ENCODE assay signal across 28 cellular contexts in the genomic region with DNA sequence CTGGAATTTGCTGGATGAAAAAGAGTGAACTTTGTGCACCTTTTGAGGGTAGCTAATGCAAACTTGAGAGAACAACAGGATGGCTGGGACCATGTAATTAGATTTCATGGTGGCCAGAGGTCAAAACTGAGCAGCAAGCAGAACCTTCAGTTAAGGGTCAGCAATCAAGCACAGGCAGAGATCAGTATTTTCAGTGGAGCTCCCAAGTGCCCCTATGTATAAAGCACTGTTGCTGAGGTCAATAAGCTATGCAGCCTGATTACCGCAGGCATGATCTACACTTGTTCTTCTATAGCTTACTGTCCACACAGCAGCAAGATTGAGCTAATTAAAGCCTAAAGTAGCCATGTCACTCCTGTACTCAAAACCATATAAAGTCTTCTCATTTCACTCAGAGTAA.
"Had no signal": no experiment of that assay in that cellular context is flagged by ENCODE, and none has a peak within 500 bp of the region (broad histone marks: within the 10 kb centered on the region; RNA-seq: fewer than 3 reads in every experiment).

No MANE protein-coding gene starts in this region.

- H3K9me3 ChIP-seq: suprapubic skin had no signal

- H3K27me3 Mint-ChIP-seq: activated CD4-positive, alpha-beta T cell treated with anti-CD3 and anti-CD28 coated beads, Interleukin-2, amount 10 ng/mL, durations not matched to agents 24 days and 14 days; activated naive CD4-positive, alpha-beta T cell treated with anti-CD3 and anti-CD28 coated beads, Interleukin-2, amount 10 ng/mL, durations not matched to agents 7 days and 5 days; activated naive CD8-positive, alpha-beta T cell treated with anti-CD3 and anti-CD28 coated beads, Interleukin-2, amount 50 U/mL, for 24 hours; progenitor cell of endocrine pancreas had no signal

- H3K4me3 Mint-ChIP-seq: activated CD4-positive, alpha-beta T cell treated with anti-CD3 and anti-CD28 coated beads, Interleukin-2, amount 10 ng/mL, durations not matched to agents 24 days and 14 days; activated CD8-positive, alpha-beta T cell treated with anti-CD3 and anti-CD28 coated beads for 36 hours; activated naive CD4-positive, alpha-beta T cell treated with anti-CD3 and anti-CD28 coated beads, Interleukin-2, amount 10 ng/mL, durations not matched to agents 7 days and 5 days; activated naive CD8-positive, alpha-beta T cell treated with anti-CD3 and anti-CD28 coated beads, Interleukin-2, amount 50 U/mL, for 24 hours; mesothelial cell of epicardium; natural killer cell treated with Interleukin-12 subunit alpha and Interleukin-12 subunit beta and Interleukin-15 and Interleukin-18, amount 100 ng/mL, for 72 hours had no signal

- FAIRE-seq: colon, endometrium, kidney had no signal

- H3K36me3 Mint-ChIP-seq: activated naive CD4-positive, alpha-beta T cell treated with anti-CD3 and anti-CD28 coated beads, Interleukin-2, amount 10 ng/mL, durations not matched to agents 7 days and 5 days; mesothelial cell of epicardium; natural killer cell treated with Interleukin-12 subunit alpha and Interleukin-12 subunit beta and Interleukin-15 and Interleukin-18, amount 100 ng/mL, for 72 hours had no signal

- DNase-seq: activated CD4-positive, alpha-beta T cell treated with anti-CD3 and anti-CD28 coated beads, Interleukin-2, amount 10 ng/mL, durations not matched to agents 24 days and 14 days; activated CD4-positive, CD25-positive, alpha-beta regulatory T cell; activated CD8-positive, alpha-beta T cell treated with anti-CD3 and anti-CD28 coated beads for 36 hours; activated naive CD4-positive, alpha-beta T cell treated with anti-CD3 and anti-CD28 coated beads, Interleukin-2, amount 10 ng/mL, durations not matched to agents 7 days and 5 days; activated naive CD8-positive, alpha-beta T cell treated with anti-CD3 and anti-CD28 coated beads, Interleukin-2, amount 50 U/mL, for 24 hours; activated T-cell treated with anti-CD3 and anti-CD28 coated beads, Interleukin-2, amount 50 U/mL, for 1 hour; anterior cingulate cortex; brain microvascular endothelial cell; central memory CD4-positive, alpha-beta T cell; dorsolateral prefrontal cortex; erythroblast; foreskin melanocyte; glutamatergic neuron; kidney; stimulated activated CD4-positive, alpha-beta T cell treated with anti-CD3 and anti-CD28 coated beads, Interleukin-12 subunit alpha, Interleukin-12 subunit beta, amount 100 ng/mL, for 4 hours; stimulated activated CD4-positive, alpha-beta T cell treated with anti-CD3 and anti-CD28 coated beads, Interleukin-1b, Interleukin-23, amount 100 ng/mL, for 48 hours; stimulated activated naive CD8-positive, alpha-beta T cell treated with anti-CD3 and anti-CD28 coated beads, Interleukin-15, Interleukin-2, amounts not matched to agents 100 U/mL and 50 U/mL, for 24 hours; T-helper 1 cell; T1000; trophoblast cell had no signal

- H3K36me3 ChIP-seq: brain microvascular endothelial cell, suprapubic skin had no signal

- H3K9me3 Mint-ChIP-seq: activated CD4-positive, alpha-beta T cell treated with anti-CD3 and anti-CD28 coated beads, Interleukin-2, amount 10 ng/mL, durations not matched to agents 24 days and 14 days; activated CD8-positive, alpha-beta T cell treated with anti-CD3 and anti-CD28 coated beads for 36 hours; activated naive CD4-positive, alpha-beta T cell treated with anti-CD3 and anti-CD28 coated beads, Interleukin-2, amount 10 ng/mL, durations not matched to agents 7 days and 5 days; activated naive CD8-positive, alpha-beta T cell treated with anti-CD3 and anti-CD28 coated beads, Interleukin-2, amount 50 U/mL, for 24 hours; mesothelial cell of epicardium; natural killer cell treated with Interleukin-12 subunit alpha and Interleukin-12 subunit beta and Interleukin-15 and Interleukin-18, amount 100 ng/mL, for 72 hours had no signal

- H3K27ac Mint-ChIP-seq: activated CD4-positive, alpha-beta T cell treated with anti-CD3 and anti-CD28 coated beads, Interleukin-2, amount 10 ng/mL, durations not matched to agents 24 days and 14 days; activated CD8-positive, alpha-beta T cell treated with anti-CD3 and anti-CD28 coated beads for 36 hours; activated naive CD4-positive, alpha-beta T cell treated with anti-CD3 and anti-CD28 coated beads, Interleukin-2, amount 10 ng/mL, durations not matched to agents 7 days and 5 days; activated naive CD8-positive, alpha-beta T cell treated with anti-CD3 and anti-CD28 coated beads, Interleukin-2, amount 50 U/mL, for 24 hours; mesothelial cell of epicardium; natural killer cell treated with Interleukin-12 subunit alpha and Interleukin-12 subunit beta and Interleukin-15 and Interleukin-18, amount 100 ng/mL, for 72 hours; progenitor cell of endocrine pancreas had no signal

- H3K27me3 ChIP-seq: brain microvascular endothelial cell, dorsolateral prefrontal cortex, suprapubic skin had no signal

- H3K4me3 ChIP-seq: dorsolateral prefrontal cortex, lung, suprapubic skin had no signal

- H3K27ac ChIP-seq: brain microvascular endothelial cell, dorsolateral prefrontal cortex, suprapubic skin had no signal

- ATAC-seq: activated CD8-positive, alpha-beta T cell treated with anti-CD3 and anti-CD28 coated beads for 36 hours; activated naive CD8-positive, alpha-beta T cell treated with anti-CD3 and anti-CD28 coated beads, Interleukin-2, amount 50 U/mL, for 24 hours; left lobe of liver; natural killer cell treated with Interleukin-12 subunit alpha and Interleukin-12 subunit beta and Interleukin-15 and Interleukin-18, amount 100 ng/mL, for 72 hours; stimulated activated naive CD8-positive, alpha-beta T cell treated with anti-CD3 and anti-CD28 coated beads, Interleukin-15, Interleukin-2, amounts not matched to agents 100 U/mL and 50 U/mL, for 24 hours had no signal

- H3K4me1 ChIP-seq: suprapubic skin had no signal
